ENCODE assay signal across 10 cellular contexts in the genomic region with DNA sequence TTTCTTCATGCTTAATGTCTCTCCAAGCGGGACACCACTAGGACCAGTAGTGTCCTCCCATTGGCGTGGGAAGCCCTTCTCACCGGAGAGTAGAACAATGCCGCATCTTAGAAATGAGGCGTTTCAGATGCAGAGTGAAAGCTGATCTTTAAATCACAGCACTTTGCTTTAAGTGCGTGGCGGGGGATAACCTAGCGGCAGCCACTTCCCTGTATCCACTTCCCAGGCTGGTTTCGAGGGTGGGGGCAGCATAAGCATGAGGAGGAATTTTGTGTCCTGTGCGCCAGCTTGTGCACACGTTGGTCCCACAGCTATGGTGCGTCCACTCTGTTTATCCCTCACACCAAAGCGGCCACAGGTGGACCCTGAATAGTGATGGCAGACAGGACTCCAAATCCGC.
DNase-seq lines count a peak whose midpoint lies in the region; ATAC-seq, FAIRE-seq and TF ChIP-seq lines count a peak whose summit lies in the region.
"Had no signal": no experiment of that assay in that cellular context is flagged by ENCODE, and none has a peak within 500 bp of the region (broad histone marks: within the 10 kb centered on the region; RNA-seq: fewer than 3 reads in every experiment).

No MANE protein-coding gene starts in this region.

- H2AFZ ChIP-seq in PC-9 = no peak overlapping the region

- FAIRE-seq in small intestine (lab: Jason Lieb, UNC) = no peak
- FAIRE-seq: K562 had no signal

- H3K27ac ChIP-seq in PC-9 (peak overlapping the region; percentile 97), small intestine (ENCODE audit: low read depth in 1 of 2, low read length in 1 of 2) (peak overlapping the region; percentile 14 to 28), coronary artery (peak overlapping the region in 1 of 2 donors; percentile 87)

- POLR2A ChIA-PET in PC-9 (lab: Charles Lee; ENCODE audit: unreplicated experiment) = no interaction called here

- no TSS peak for BruUV-seq in PC-9 (replicated peaks; lab: Mats Ljungman, UMichigan)

- H3K4me3 ChIP-seq in PC-9 (no peak overlapping the region), small intestine (ENCODE audit: low read depth in 1 of 2, low read length in 2 of 2) (no peak overlapping the region), coronary artery (no peak overlapping the region)
- H3K4me3 ChIP-seq: K562 had no signal

- H3K36me3 ChIP-seq in PC-9 (ENCODE audit: low read depth) (peaks cover 12% of the 10 kb centered on the region; the same call in 1 of the 2 replicates), small intestine (ENCODE audit: control insufficient read depth in 2 of 2, insufficient read depth in 2 of 2, low read length in 2 of 2) (peaks cover 0 to 2% of the 10 kb centered on the region in 2 donors)

- no peaks in the 10 kb centered on the region for H3K9me3 ChIP-seq in PC-9 (ENCODE audit: insufficient read depth, low read depth)
- H3K9me3 ChIP-seq in small intestine (ENCODE audit: control insufficient read depth, low read depth) = no peaks in the 10 kb centered on the region

- H3K36me3 Mint-ChIP-seq in activated CD4-positive, alpha-beta T cell treated with anti-CD3 and anti-CD28 coated beads, Interleukin-2, amount 10 ng/mL, durations not matched to agents 24 days and 14 days (ENCODE audit: low read depth) = peaks cover 50% of the 10 kb centered on the region
- peaks cover 6% of the 10 kb centered on the region for H3K36me3 Mint-ChIP-seq in glutamatergic neuron (ENCODE audit: unreplicated experiment)

- H3K4me1 ChIP-seq in PC-9 (replicated peaks; ENCODE audit: insufficient read depth) (peaks cover 89% of the 10 kb centered on the region), small intestine (ENCODE audit: control insufficient read depth in 2 of 2, insufficient read depth in 1 of 2, low read depth in 1 of 2, low read length in 1 of 2) (peaks cover 4 to 26% of the 10 kb centered on the region in 2 donors)

- no peaks in the 10 kb centered on the region for H3K27me3 Mint-ChIP-seq in activated CD4-positive, alpha-beta T cell treated with anti-CD3 and anti-CD28 coated beads, Interleukin-2, amount 10 ng/mL, durations not matched to agents 24 days and 14 days
- H3K27me3 Mint-ChIP-seq in glutamatergic neuron (ENCODE audit: unreplicated experiment) = no peaks in the 10 kb centered on the region

- no peaks in the 10 kb centered on the region for H4K20me1 ChIP-seq in PC-9 (ENCODE audit: insufficient read depth)

- ATAC-seq in GM19397 (IDR thresholded peaks at IDR 0.05; ENCODE audit: unreplicated experiment) (no peak), HG02571 (IDR thresholded peaks at IDR 0.05; ENCODE audit: unreplicated experiment) (no peak)
- ATAC-seq: K562 had no signal

- peak overlapping the region; percentile 71 for H3K4me3 Mint-ChIP-seq in activated CD4-positive, alpha-beta T cell treated with anti-CD3 and anti-CD28 coated beads, Interleukin-2, amount 10 ng/mL, durations not matched to agents 24 days and 14 days
- peak overlapping the region; percentile 70 for H3K4me3 Mint-ChIP-seq in glutamatergic neuron (ENCODE audit: unreplicated experiment)

- TF ChIP-seq CTCF in PC-9 (conservative IDR thresholded peaks at IDR 0.05) (no peak), glutamatergic neuron (IDR thresholded peaks at IDR 0.05; ENCODE audit: partially characterized antibody, unreplicated experiment) (no peak), coronary artery (IDR thresholded peaks at IDR 0.05) (no peak)

- no peaks in the 10 kb centered on the region for H3K9me3 Mint-ChIP-seq in activated CD4-positive, alpha-beta T cell treated with anti-CD3 and anti-CD28 coated beads, Interleukin-2, amount 10 ng/mL, durations not matched to agents 24 days and 14 days
- peaks cover 12% of the 10 kb centered on the region for H3K9me3 Mint-ChIP-seq in glutamatergic neuron (ENCODE audit: unreplicated experiment)

- 89 to 96% (median 90%) methylated on average over 14 of the region's 14 CpGs for WGBS in small intestine, 3 donors

- peak overlapping the region; percentile 59 for H3K4me2 ChIP-seq in PC-9

- H3K27ac Mint-ChIP-seq in activated CD4-positive, alpha-beta T cell treated with anti-CD3 and anti-CD28 coated beads, Interleukin-2, amount 10 ng/mL, durations not matched to agents 24 days and 14 days = peak overlapping the region; percentile 97
- H3K27ac Mint-ChIP-seq in glutamatergic neuron (ENCODE audit: unreplicated experiment) = peak overlapping the region; percentile 99

- DNase-seq in activated CD4-positive, alpha-beta T cell treated with anti-CD3 and anti-CD28 coated beads, Interleukin-2, amount 10 ng/mL, durations not matched to agents 24 days and 14 days = no peak
- no peak for DNase-seq in activated CD4-positive, alpha-beta T cell treated with anti-CD3 and anti-CD28 coated beads, Interleukin-2, amount 50 U/mL, for 48 hours
- no peak for DNase-seq in PC-9
- no peak for DNase-seq in glutamatergic neuron
- no peak for DNase-seq in small intestine
- DNase-seq in coronary artery (ENCODE audit: low spot score) = no peak
- DNase-seq: NCI-H2227 treated with DMSO at 0.1 percent for 48 hours had no signal

- H3K79me2 ChIP-seq in PC-9 (ENCODE audit: low read depth) = peaks cover 70% of the 10 kb centered on the region

- no peaks in the 10 kb centered on the region for H3K9me2 ChIP-seq in PC-9 (ENCODE audit: insufficient read depth)

- intact Hi-C loops in activated CD4-positive, alpha-beta T cell treated with anti-CD3 and anti-CD28 coated beads, Interleukin-2, amount 10 ng/mL, durations not matched to agents 24 days and 14 days (cut with micrococcal nuclease) = no loop called here
- intact Hi-C loops in PC-9 (cut with micrococcal nuclease; ENCODE audit: unreplicated experiment) = no loop called here

- peaks cover 69% of the 10 kb centered on the region for H3F3A ChIP-seq in PC-9 (ENCODE audit: insufficient read depth, low read depth)

- H3K27me3 ChIP-seq in PC-9 (ENCODE audit: insufficient read depth, low read depth) = no peaks in the 10 kb centered on the region
- H3K27me3 ChIP-seq in small intestine (ENCODE audit: control insufficient read depth in 2 of 2, insufficient read depth in 2 of 2, low read length in 2 of 2) = no peaks in the 10 kb centered on the region

- H3K4me1 Mint-ChIP-seq in activated CD4-positive, alpha-beta T cell treated with anti-CD3 and anti-CD28 coated beads, Interleukin-2, amount 10 ng/mL, durations not matched to agents 24 days and 14 days = peaks cover 98% of the 10 kb centered on the region
- peaks cover 51% of the 10 kb centered on the region for H3K4me1 Mint-ChIP-seq in glutamatergic neuron (ENCODE audit: low read depth, unreplicated experiment)

- CTCF ChIA-PET in PC-9 (lab: Charles Lee) = no interaction called here
